Comparison of ENCODE assay signal across 1 cellular context in genomic region chr20:32462900-32463641, GRCh38.
TF ChIP-seq lines count a peak whose summit lies in the region.

No MANE protein-coding gene starts in this region.

TF ChIP-seq in HepG2, 621 proteins besides CTCF, POLR2A, EP300 and RAD21 (continued from another document and continues in another):
- TF ChIP-seq RERE (CRISPR knock-in tag; IDR thresholded peaks at IDR 0.05; ENCODE audit: low read depth) (no peak), ZBTB37 (CRISPR knock-in tag; IDR thresholded peaks at IDR 0.05) (no peak), MXI1 (IDR thresholded peaks at IDR 0.05; ENCODE audit: borderline replicate concordance, low read depth, low read length) (peak; percentile 19; the same call in 1 of the 3 replicates), ZNF816 (CRISPR knock-in tag; IDR thresholded peaks at IDR 0.05; ENCODE audit: borderline replicate concordance) (no peak), ZNF598 (CRISPR knock-in tag; IDR thresholded peaks at IDR 0.05; ENCODE audit: borderline replicate concordance) (no peak), ZBTB40 (IDR thresholded peaks at IDR 0.05) (no peak), ZBTB40 (CRISPR knock-in tag; IDR thresholded peaks at IDR 0.05) (no peak), NR2C2 (CRISPR knock-in tag; IDR thresholded peaks at IDR 0.05; ENCODE audit: borderline replicate concordance) (no peak), ZNF883 (CRISPR knock-in tag; IDR thresholded peaks at IDR 0.05; ENCODE audit: not compliant biosample characterization) (no peak), PHF21A (CRISPR knock-in tag; IDR thresholded peaks at IDR 0.05) (no peak), NFRKB (IDR thresholded peaks at IDR 0.05) (no peak), ZNF124 (CRISPR knock-in tag; IDR thresholded peaks at IDR 0.05) (no peak), TRIM22 (IDR thresholded peaks at IDR 0.05) (no peak), RARA (CRISPR knock-in tag; IDR thresholded peaks at IDR 0.05) (no peak), ZNF782 (CRISPR knock-in tag; IDR thresholded peaks at IDR 0.05; ENCODE audit: borderline replicate concordance) (no peak), FOXK2 (IDR thresholded peaks at IDR 0.05) (no peak), NFKBIZ (CRISPR knock-in tag; IDR thresholded peaks at IDR 0.05) (no peak), CCDC6 (CRISPR knock-in tag; IDR thresholded peaks at IDR 0.05) (no peak), ZNF512B (CRISPR knock-in tag; IDR thresholded peaks at IDR 0.05; ENCODE audit: borderline replicate concordance) (no peak), ZBTB38 (CRISPR knock-in tag; IDR thresholded peaks at IDR 0.05) (no peak), TAF1 (CRISPR knock-in tag; IDR thresholded peaks at IDR 0.05) (0 out of 2 replicates have a peak, but pooled peaks have one; percentile 29), ZC3H13 (CRISPR knock-in tag; IDR thresholded peaks at IDR 0.05) (no peak), ZBTB33 (CRISPR knock-in tag; IDR thresholded peaks at IDR 0.05) (peak; percentile 83; the same call in 1 of the 2 replicates), FOXA1 (IDR thresholded peaks at IDR 0.05) (no peak), FOXA1 (CRISPR knock-in tag; IDR thresholded peaks at IDR 0.05) (no peak), RFX1 (IDR thresholded peaks at IDR 0.05) (0 out of 2 replicates have a peak, but pooled peaks have one; percentile 8), ATM (IDR thresholded peaks at IDR 0.05; ENCODE audit: borderline replicate concordance) (no peak), GABPB1 (CRISPR knock-in tag; IDR thresholded peaks at IDR 0.05) (no peak), HNRNPL (IDR thresholded peaks at IDR 0.05; ENCODE audit: low read depth, low read length) (peak; percentile 96; the same call in 1 of the 2 replicates), HIVEP1 (CRISPR knock-in tag; IDR thresholded peaks at IDR 0.05) (no peak), PRPF4 (IDR thresholded peaks at IDR 0.05; ENCODE audit: low read depth, low read length, poor library complexity, severe bottlenecking) (peak; percentile 22), FOXP1 (IDR thresholded peaks at IDR 0.05) (no peak), FOXP1 (CRISPR knock-in tag; IDR thresholded peaks at IDR 0.05) (no peak), KLF6 (CRISPR knock-in tag; IDR thresholded peaks at IDR 0.05) (no peak), MAFF (IDR thresholded peaks at IDR 0.05; ENCODE audit: low read depth, low read length) (no peak), ZNF724P (CRISPR knock-in tag; IDR thresholded peaks at IDR 0.05; ENCODE audit: borderline replicate concordance) (no peak), HNF4A (CRISPR knock-in tag; IDR thresholded peaks at IDR 0.05) (no peak), XBP1 (CRISPR knock-in tag; IDR thresholded peaks at IDR 0.05) (no peak), ZNF264 (CRISPR knock-in tag; IDR thresholded peaks at IDR 0.05) (no peak), ZNF354B (CRISPR knock-in tag; IDR thresholded peaks at IDR 0.05) (no peak)
